ENCODE assay signal across 21 cellular contexts in the genomic region with DNA sequence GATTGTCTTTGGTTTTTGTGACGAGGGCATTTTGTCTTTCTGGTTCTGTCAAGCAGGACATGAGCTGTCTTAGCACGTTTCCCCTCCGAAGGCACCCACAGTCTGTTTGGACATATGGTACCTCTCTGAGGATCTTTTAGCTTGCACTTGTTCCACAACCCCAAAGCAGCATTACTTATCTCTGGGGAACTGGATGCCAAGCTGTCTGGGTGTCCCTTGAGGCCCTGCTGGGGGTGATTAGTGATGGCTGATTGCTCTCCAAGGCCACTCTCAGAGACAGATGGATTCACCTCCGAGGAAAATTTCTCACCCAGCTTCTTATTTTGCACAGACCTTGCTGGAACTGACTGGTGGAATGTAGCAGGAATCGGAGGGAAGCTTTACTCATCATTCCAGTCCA.
"Had no signal": no experiment of that assay in that cellular context is flagged by ENCODE, and none has a peak within 500 bp of the region (broad histone marks: within the 10 kb centered on the region; RNA-seq: fewer than 3 reads in every experiment).

No MANE protein-coding gene starts in this region.

- DNase-seq: dorsolateral prefrontal cortex; effector CD4-positive, alpha-beta T cell; head of caudate nucleus; left ventricle myocardium superior; lower lobe of right lung; natural killer cell; right cardiac atrium; sigmoid colon; stimulated activated CD4-positive, alpha-beta T cell treated with anti-CD3 and anti-CD28 coated beads, Interleukin-2, amount 100 ng/mL, for 24 hours; stimulated activated CD4-positive, alpha-beta T cell treated with anti-CD3 and anti-CD28 coated beads, Interleukin-4, amount 100 ng/mL, for 24 hours; stimulated activated naive CD4-positive, alpha-beta T cell treated with Interleukin-2 at 50 U/mL for 16 hours; stomach; thyroid gland; trophoblast cell had no signal

- H3K4me1 Mint-ChIP-seq: natural killer cell; neural crest cell; stimulated activated effector memory CD8-positive, alpha-beta T cell treated with anti-CD3 and anti-CD28 coated beads, Interleukin-12 subunit alpha, Interleukin-12 subunit beta, amount 100 ng/mL, for 72 hours had no signal

- H3K79me2 ChIP-seq: parathyroid adenoma had no signal

- H3K4me3 ChIP-seq: dorsolateral prefrontal cortex, lower lobe of right lung, prostate gland, sigmoid colon, stomach, thyroid gland had no signal

- H3K9ac ChIP-seq: parathyroid adenoma had no signal

- H3K36me3 Mint-ChIP-seq: natural killer cell; stimulated activated effector memory CD8-positive, alpha-beta T cell treated with anti-CD3 and anti-CD28 coated beads, Interleukin-12 subunit alpha, Interleukin-12 subunit beta, amount 100 ng/mL, for 72 hours had no signal

- H2AFZ ChIP-seq: parathyroid adenoma had no signal

- H3K27me3 ChIP-seq: dorsolateral prefrontal cortex, neutrophil, sigmoid colon, stomach, thyroid gland had no signal

- H3K4me3 Mint-ChIP-seq: natural killer cell; neural crest cell; stimulated activated effector memory CD8-positive, alpha-beta T cell treated with anti-CD3 and anti-CD28 coated beads, Interleukin-12 subunit alpha, Interleukin-12 subunit beta, amount 100 ng/mL, for 72 hours had no signal

- FAIRE-seq: frontal cortex, keratinocyte had no signal

- H3K9me3 Mint-ChIP-seq: natural killer cell; neural crest cell; stimulated activated effector memory CD8-positive, alpha-beta T cell treated with anti-CD3 and anti-CD28 coated beads, Interleukin-12 subunit alpha, Interleukin-12 subunit beta, amount 100 ng/mL, for 72 hours had no signal

- H3K9me3 ChIP-seq: lower lobe of right lung, neutrophil, prostate gland, sigmoid colon, stomach, thyroid gland had no signal

- ATAC-seq: left ventricle myocardium superior; lower lobe of right lung; natural killer cell; right cardiac atrium; stimulated activated effector memory CD8-positive, alpha-beta T cell treated with anti-CD3 and anti-CD28 coated beads, Interleukin-12 subunit alpha, Interleukin-12 subunit beta, amount 100 ng/mL, for 72 hours had no signal

- H3K27ac ChIP-seq: dorsolateral prefrontal cortex, lower lobe of right lung, neutrophil, parathyroid adenoma, prostate gland, sigmoid colon, stomach, thyroid gland had no signal

- H3K4me1 ChIP-seq: lower lobe of right lung, parathyroid adenoma, prostate gland, sigmoid colon, stomach, thyroid gland had no signal

- H3K27ac Mint-ChIP-seq: natural killer cell; stimulated activated effector memory CD8-positive, alpha-beta T cell treated with anti-CD3 and anti-CD28 coated beads, Interleukin-12 subunit alpha, Interleukin-12 subunit beta, amount 100 ng/mL, for 72 hours had no signal

- H3K36me3 ChIP-seq: lower lobe of right lung, neutrophil, prostate gland, sigmoid colon, stomach, thyroid gland had no signal
